1 cellular context compared by ENCODE assay signal in the genomic region with DNA sequence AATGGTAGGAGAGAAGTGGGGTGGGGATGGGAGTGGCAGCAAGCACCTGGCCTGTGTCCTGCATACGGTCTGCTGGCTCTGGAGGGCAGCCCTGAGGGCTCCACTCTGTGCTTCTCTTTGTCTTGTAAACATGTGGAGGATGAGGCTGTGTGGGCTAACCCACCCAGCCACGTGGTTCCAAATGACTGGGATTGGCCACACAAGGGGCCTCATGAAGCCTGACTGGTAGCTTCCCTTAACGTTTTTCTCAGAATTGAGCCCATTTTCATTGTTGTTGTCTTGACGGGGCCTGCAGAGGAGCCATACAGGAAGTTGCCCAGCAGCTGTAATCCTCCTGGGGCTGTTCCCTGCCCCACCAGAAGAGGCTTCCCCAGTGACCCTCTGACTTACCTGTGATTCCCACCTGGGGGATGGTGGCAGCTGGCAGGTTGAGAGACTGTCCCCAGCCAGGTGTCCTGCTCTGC.
TF ChIP-seq lines count a peak whose summit lies in the region.

No MANE protein-coding gene starts in this region.

TF ChIP-seq in H1, 55 proteins besides CTCF, POLR2A, EP300 and RAD21:
- TF ChIP-seq GABPA (IDR thresholded peaks at IDR 0.05; ENCODE audit: borderline replicate concordance, insufficient read depth, low read length): no peak
- TF ChIP-seq BRCA1 (IDR thresholded peaks at IDR 0.05; ENCODE audit: low read depth, low read length): no peak
- no peak for TF ChIP-seq KDM4A (IDR thresholded peaks at IDR 0.05; ENCODE audit: low read depth, low read length, severe bottlenecking)
- no peak for TF ChIP-seq EGR1 (IDR thresholded peaks at IDR 0.05; ENCODE audit: borderline replicate concordance, low read depth, low read length)
- TF ChIP-seq NANOG (IDR thresholded peaks at IDR 0.05; ENCODE audit: insufficient read depth, low read depth, low read length, poor library complexity, severe bottlenecking): no peak
- TF ChIP-seq, protein P1, sequence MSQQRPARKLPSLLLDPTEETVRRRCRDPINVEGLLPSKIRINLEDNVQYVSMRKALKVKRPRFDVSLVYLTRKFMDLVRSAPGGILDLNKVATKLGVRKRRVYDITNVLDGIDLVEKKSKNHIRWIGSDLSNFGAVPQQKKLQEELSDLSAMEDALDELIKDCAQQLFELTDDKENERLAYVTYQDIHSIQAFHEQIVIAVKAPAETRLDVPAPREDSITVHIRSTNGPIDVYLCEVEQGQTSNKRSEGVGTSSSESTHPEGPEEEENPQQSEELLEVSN (IDR thresholded peaks at IDR 0.05): no peak
- TF ChIP-seq SIRT6 (IDR thresholded peaks at IDR 0.05; ENCODE audit: low read length): no peak
- TF ChIP-seq, protein P2, sequence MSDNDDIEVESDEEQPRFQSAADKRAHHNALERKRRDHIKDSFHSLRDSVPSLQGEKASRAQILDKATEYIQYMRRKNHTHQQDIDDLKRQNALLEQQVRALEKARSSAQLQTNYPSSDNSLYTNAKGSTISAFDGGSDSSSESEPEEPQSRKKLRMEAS (IDR thresholded peaks at IDR 0.05): peak; percentile 49; the same call in 1 of the 2 replicates
